9 cellular contexts compared by ENCODE assay signal in the genomic region with DNA sequence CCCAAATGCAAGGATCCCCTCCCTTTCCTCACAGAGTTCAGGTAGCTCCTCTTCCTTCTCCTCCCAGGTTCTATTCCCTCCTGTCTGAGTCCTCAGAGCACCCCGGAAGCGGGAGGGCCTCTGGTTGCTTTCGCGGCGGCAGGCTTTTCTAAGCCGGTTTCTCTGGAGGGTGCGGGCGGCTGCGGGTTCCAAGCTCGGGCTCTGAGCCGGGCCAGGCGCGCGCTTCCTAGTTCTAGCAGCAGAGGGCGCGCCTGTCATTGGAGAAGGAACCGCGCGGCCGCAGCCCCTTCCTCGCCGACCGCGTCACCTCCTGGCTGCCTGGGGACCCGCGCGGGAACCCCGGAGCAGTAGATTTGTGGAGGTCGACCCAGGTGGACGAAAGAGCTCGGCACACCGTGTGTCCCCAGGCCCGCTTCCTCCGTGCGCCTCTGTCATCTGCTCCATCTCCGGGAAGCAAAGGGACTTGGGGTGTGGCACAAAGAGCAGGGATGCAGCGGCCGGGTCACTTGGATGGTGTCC.
DNase-seq lines count a peak whose midpoint lies in the region; ATAC-seq and TF ChIP-seq lines count a peak whose summit lies in the region.
"Had no signal": no experiment of that assay in that cellular context is flagged by ENCODE, and none has a peak within 500 bp of the region (broad histone marks: within the 10 kb centered on the region; RNA-seq: fewer than 3 reads in every experiment).

No MANE protein-coding gene starts in this region.

- H3K9ac ChIP-seq in HUES6 (ENCODE audit: low read length) (no peak overlapping the region), colonic mucosa (ENCODE audit: low read depth in 2 of 2, low read length in 2 of 2) (no peak overlapping the region), subcutaneous abdominal adipose tissue (ENCODE audit: low read length in 5 of 5) (no peak overlapping the region)

- H3K4me3 ChIP-seq in AG04450 (ENCODE audit: low read depth, low read length) (no peak overlapping the region), HUES6 (ENCODE audit: low read depth, low read length) (peak overlapping the region; percentile 48), colonic mucosa (peak overlapping the region; percentile 15), subcutaneous abdominal adipose tissue (ENCODE audit: low read depth in 1 of 5, low read length in 5 of 5) (peak overlapping the region in 3 of 5 donors; percentile 22 to 45 (median 34))

- ATAC-seq in GM18870 (IDR thresholded peaks at IDR 0.05; ENCODE audit: unreplicated experiment) = no peak

- TF ChIP-seq CTCF in AG04450 (IDR thresholded peaks at IDR 0.05; ENCODE audit: low read depth, low read length) = peak; percentile 85
- TF ChIP-seq CTCF in GM10266 (IDR thresholded peaks at IDR 0.05; ENCODE audit: control insufficient read depth, insufficient read depth, low read depth, missing control alignments) = peak; percentile 76
- peak; percentile 89 for TF ChIP-seq CTCF in colonic mucosa (IDR thresholded peaks at IDR 0.05)

- H3K9me3 ChIP-seq in AG04450 (ENCODE audit: control insufficient read depth, insufficient read depth, low read length) (no peaks in the 10 kb centered on the region; the same call in 1 of the 2 replicates), HUES6 (ENCODE audit: control insufficient read depth, insufficient read depth, low read depth, low read length) (0 out of 2 replicates have a peak, but pooled peaks cover 3% of the 10 kb centered on the region), colonic mucosa (no peaks in the 10 kb centered on the region), subcutaneous abdominal adipose tissue (ENCODE audit: control insufficient read depth in 5 of 5, low read length in 5 of 5) (no peaks in the 10 kb centered on the region)

- DNase-seq in AG04450 (ENCODE audit: low read depth, low spot score) (no peak), GM10266 (ENCODE audit: extremely low spot score) (peak; percentile 49), RPMI8226 (peak; percentile 74), colonic mucosa (peak; percentile 49), medulla oblongata (ENCODE audit: extremely low spot score) (peak; percentile 63)
- DNase-seq: naive B cell had no signal

- H3K4me1 ChIP-seq in HUES6 (ENCODE audit: control insufficient read depth, insufficient read depth, low read length) (peaks cover 14% of the 10 kb centered on the region; the same call in 1 of the 2 replicates), colonic mucosa (peaks cover 7% of the 10 kb centered on the region), subcutaneous abdominal adipose tissue (ENCODE audit: control insufficient read depth in 5 of 5, insufficient read depth in 5 of 5, low read length in 5 of 5) (peaks cover 5 to 17% (median 8%) of the 10 kb centered on the region in 5 donors)

- intact Hi-C loops in colonic mucosa (cut with DNase I) = loop anchor here (5.0 kb wide), 2 partner anchors 107 to 207 kb away; no protein-coding TSS in a partner anchor

- H3K27me3 ChIP-seq in AG04450 (ENCODE audit: control insufficient read depth, insufficient read depth, low read length) = peaks cover 8% of the 10 kb centered on the region
- peaks cover 37% of the 10 kb centered on the region for H3K27me3 ChIP-seq in HUES6 (ENCODE audit: control insufficient read depth, insufficient read depth, low read length)
- no peaks in the 10 kb centered on the region for H3K27me3 ChIP-seq in colonic mucosa
- peaks cover 3 to 31% (median 18%) of the 10 kb centered on the region in 5 donors for H3K27me3 ChIP-seq in subcutaneous abdominal adipose tissue (ENCODE audit: control insufficient read depth in 5 of 5, insufficient read depth in 4 of 5, low read length in 5 of 5)

- CTCF ChIA-PET in AG04450 (lab: Charles Lee) = interaction anchor here (0.7 to 2.1 kb wide), 34 partner anchors 8 to 1489 kb away, joined by 3 to 16 read pairs (median 4); no protein-coding TSS in a partner anchor

- POLR2A ChIA-PET in AG04450 (lab: Yijun Ruan, JAX) = no interaction called here

- H3K27ac ChIP-seq in AG04450 (ENCODE audit: low read depth, low read length) (no peak overlapping the region), HUES6 (ENCODE audit: low read depth, low read length) (no peak overlapping the region), colonic mucosa (no peak overlapping the region), subcutaneous abdominal adipose tissue (ENCODE audit: low read depth, low read length) (no peak overlapping the region)

- H3K36me3 ChIP-seq in HUES6 (ENCODE audit: control insufficient read depth, insufficient read depth, low read length) (no peaks in the 10 kb centered on the region), colonic mucosa (no peaks in the 10 kb centered on the region), subcutaneous abdominal adipose tissue (ENCODE audit: control insufficient read depth in 5 of 5, insufficient read depth in 5 of 5, low read length in 5 of 5) (no peaks in the 10 kb centered on the region)
